Comparison of ENCODE assay signal across 15 cellular contexts in the genomic region with DNA sequence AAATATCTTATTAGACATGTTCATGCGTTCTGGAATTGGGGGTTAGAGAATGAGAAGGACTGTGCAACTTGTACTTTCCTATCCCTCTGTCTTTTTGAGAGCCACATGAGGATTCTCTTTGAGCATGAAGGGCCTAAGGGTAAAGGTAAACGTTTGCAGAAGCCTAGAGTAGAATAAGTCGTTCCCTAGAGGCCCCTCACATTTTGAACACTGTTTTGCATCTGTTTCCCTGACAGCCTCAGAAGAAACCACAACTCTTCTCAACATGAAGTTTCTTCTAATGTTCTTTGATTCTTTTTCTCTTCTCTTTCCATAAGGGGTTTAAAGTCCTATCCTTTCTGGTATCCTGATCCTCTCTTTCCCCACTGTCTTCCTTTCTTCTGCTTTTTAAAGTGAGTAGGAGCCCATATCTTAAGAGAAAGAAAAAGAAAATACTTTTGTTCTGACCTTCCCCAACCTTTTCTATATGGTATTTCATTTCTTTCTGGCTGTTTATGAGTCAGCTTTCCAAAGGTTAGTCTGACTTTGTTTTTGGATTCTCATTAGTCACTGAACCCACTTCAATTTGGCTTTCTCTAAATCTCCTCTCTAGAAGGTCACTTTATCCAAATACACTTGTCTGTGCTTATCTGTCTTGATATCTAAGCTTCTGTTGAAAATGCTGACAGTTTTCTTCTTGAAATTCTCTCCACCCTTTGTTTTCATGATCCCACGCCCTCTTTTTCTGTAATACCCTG. TPM values are rescaled to one million over a fixed set of nuclear protein-coding genes. Genes with fewer than 3 reads are reported as not detected.
A peak's percentile ranks its signal among the peaks of the same experiment; 100 is the strongest.
DNase-seq lines count a peak whose midpoint lies in the region; ATAC-seq, FAIRE-seq and TF ChIP-seq lines count a peak whose summit lies in the region.
"Had no signal": no experiment of that assay in that cellular context is flagged by ENCODE, and none has a peak within 500 bp of the region (broad histone marks: within the 10 kb centered on the region; RNA-seq: fewer than 3 reads in every experiment).

No MANE protein-coding gene starts in this region.

- TF ChIP-seq CTCF in HFFc6 (IDR thresholded peaks at IDR 0.05): no peak
- no peak for TF ChIP-seq CTCF in PC-3 (conservative IDR thresholded peaks at IDR 0.05; ENCODE audit: low read depth, low read length)
- TF ChIP-seq CTCF in kidney (IDR thresholded peaks at IDR 0.05; ENCODE audit: borderline replicate concordance, extremely low read depth, insufficient read depth): no peak

- H3K4me3 ChIP-seq in PC-3 (ENCODE audit: low read length): no peak overlapping the region
- H3K4me3 ChIP-seq in kidney (ENCODE audit: low read length in 2 of 2): no peak overlapping the region
- H3K4me3 ChIP-seq: cardiac muscle cell, right atrium auricular region had no signal

- BruUV-seq in PC-3 (replicated peaks; lab: Mats Ljungman, UMichigan): no TSS peak

- peaks cover 4% of the 10 kb centered on the region; the same call in 1 of the 2 replicates for H3K4me1 ChIP-seq in PC-3 (ENCODE audit: insufficient read depth, low read length)
- H3K4me1 ChIP-seq in kidney (ENCODE audit: control insufficient read depth in 1 of 2, insufficient read depth in 1 of 2, low read depth in 1 of 2, low read length in 2 of 2): no peaks in the 10 kb centered on the region
- H3K4me1 ChIP-seq: right atrium auricular region had no signal

- no peaks in the 10 kb centered on the region for H4K20me1 ChIP-seq in PC-3 (ENCODE audit: low read length)

- H3K9me3 ChIP-seq in PC-3 (ENCODE audit: low read length) (no peaks in the 10 kb centered on the region), kidney (ENCODE audit: control insufficient read depth in 1 of 2, low read length in 2 of 2) (peaks cover 0 to 8% of the 10 kb centered on the region in 2 donors)

- no peaks in the 10 kb centered on the region for H3F3A ChIP-seq in PC-3 (ENCODE audit: low read length, unreplicated experiment)

- H3K79me2 ChIP-seq in PC-3 (ENCODE audit: low read length): no peaks in the 10 kb centered on the region

- no peak overlapping the region for H2AFZ ChIP-seq in PC-3 (ENCODE audit: low read length)

- peaks cover 9% of the 10 kb centered on the region for H3K36me3 Mint-ChIP-seq in HFFc6 (ENCODE audit: low read depth)
- H3K36me3 Mint-ChIP-seq: CD4-positive, alpha-beta memory T cell had no signal

- H3K36me3 ChIP-seq in PC-3 (ENCODE audit: low read depth, low read length) (no peaks in the 10 kb centered on the region), kidney (ENCODE audit: control insufficient read depth in 1 of 2, insufficient read depth in 2 of 2, low read length in 2 of 2) (no peaks in the 10 kb centered on the region)
- H3K36me3 ChIP-seq: cardiac muscle cell, right atrium auricular region had no signal

- no peak for FAIRE-seq in kidney (lab: Jason Lieb, UNC)
- FAIRE-seq: GM12892 had no signal

- H3K9me2 ChIP-seq in PC-3 (replicated peaks; ENCODE audit: low read length): no peaks in the 10 kb centered on the region

- peaks cover 38% of the 10 kb centered on the region for H3K4me1 Mint-ChIP-seq in HFFc6 (ENCODE audit: low read depth)
- H3K4me1 Mint-ChIP-seq: CD4-positive, alpha-beta memory T cell had no signal

- POLR2A ChIA-PET in PC-3 (lab: Charles Lee; ENCODE audit: unreplicated experiment): no interaction called here

- H3K9me3 Mint-ChIP-seq in HFFc6: peaks cover 13% of the 10 kb centered on the region

- no peaks in the 10 kb centered on the region for H3K27me3 ChIP-seq in PC-3 (ENCODE audit: low read length)
- H3K27me3 ChIP-seq: cardiac muscle cell, right atrium auricular region had no signal

- H3K27ac ChIP-seq in PC-3 (ENCODE audit: low read length): no peak overlapping the region
- H3K27ac ChIP-seq in kidney (ENCODE audit: low read depth in 2 of 2, low read length in 2 of 2): no peak overlapping the region
- H3K27ac ChIP-seq: cardiac muscle cell, right atrium auricular region had no signal

- peak overlapping the region; percentile 24 for H3K4me3 Mint-ChIP-seq in HFFc6
- H3K4me3 Mint-ChIP-seq: CD4-positive, alpha-beta memory T cell had no signal

- intact Hi-C loops in PC-3 (cut with micrococcal nuclease) (no loop called here), kidney (cut with DNase I) (no loop called here)

- CTCF ChIA-PET in PC-3 (lab: Charles Lee): no interaction called here

- H3K27me3 Mint-ChIP-seq in HFFc6 (ENCODE audit: insufficient read depth): no peaks in the 10 kb centered on the region

- H3K4me2 ChIP-seq in PC-3 (ENCODE audit: low read length): no peak overlapping the region

- peak; percentile 15; the same call in 1 of the 2 replicates for ATAC-seq in PC-3

- H3K9ac ChIP-seq in PC-3 (ENCODE audit: low read length) (no peak overlapping the region), kidney (ENCODE audit: low read length in 2 of 2) (no peak overlapping the region)

- peak overlapping the region; percentile 57 for H3K27ac Mint-ChIP-seq in HFFc6
- H3K27ac Mint-ChIP-seq: CD4-positive, alpha-beta memory T cell had no signal

- DNase-seq in Daoy (ENCODE audit: low read depth) (peak; percentile 5), HFFc6 (peak; percentile 22), PC-3 (peak; percentile 35), hepatic stellate cell (ENCODE audit: low spot score) (peak; percentile 22), hippocampal formation (lab: John Stamatoyannopoulos, UW) (no peak), retina (no peak), kidney (no peak)
- DNase-seq in activated CD8-positive, alpha-beta memory T cell treated with anti-CD3 and anti-CD28 coated beads for 24 hours: no peak
- DNase-seq: CD4-positive, alpha-beta memory T cell; foreskin melanocyte; T-helper 9 cell had no signal

RNA-seq across cellular contexts. Expression of gene PPP1R1C, which starts 34.8 kb away (rescaled TPM):
- 1.7 and 1.9 TPM in 2 replicates for total RNA-seq in Daoy (2014; rRNA removed; shearing (Covaris generic))
- under 1 TPM in 4 of 6 experiments, not detected in 2; 0.31 to 0.48 (median 0.39) TPM for total RNA-seq in HFFc6 (2021; fragmentation: NEBNext Ultra II Directional; extraction: Animal tissue kit (Norgen Biotek cat#: 25700))
- 1.4 and 1.5 TPM in 2 replicates for total RNA-seq in PC-3 (2014; rRNA removed)
- 2.5 TPM for total RNA-seq in kidney
- polyA plus RNA-seq in kidney (ENCODE audit: insufficient read depth, low read depth, low replicate concordance): 2.5 TPM
- total RNA-seq: CD4-positive, alpha-beta memory T cell; mesenteric fat pad had no signal
- polyA plus RNA-seq: CD4-positive, alpha-beta memory T cell had no signal

Comparison
In these comparisons a context has a peak if more than half of its experiments do, and no peak if none do; other contexts are left out.
1. DNase-seq: peak in Daoy (single experiment), HFFc6 (single experiment), PC-3 (single experiment) and hepatic stellate cell (single experiment); none in hippocampal formation (0 of 2), activated CD8-positive, alpha-beta memory T cell treated with anti-CD3 and anti-CD28 coated beads for 24 hours (single experiment), retina (single experiment) and kidney (single experiment).